ENCODE assay signal across 24 cellular contexts in the genomic region with DNA sequence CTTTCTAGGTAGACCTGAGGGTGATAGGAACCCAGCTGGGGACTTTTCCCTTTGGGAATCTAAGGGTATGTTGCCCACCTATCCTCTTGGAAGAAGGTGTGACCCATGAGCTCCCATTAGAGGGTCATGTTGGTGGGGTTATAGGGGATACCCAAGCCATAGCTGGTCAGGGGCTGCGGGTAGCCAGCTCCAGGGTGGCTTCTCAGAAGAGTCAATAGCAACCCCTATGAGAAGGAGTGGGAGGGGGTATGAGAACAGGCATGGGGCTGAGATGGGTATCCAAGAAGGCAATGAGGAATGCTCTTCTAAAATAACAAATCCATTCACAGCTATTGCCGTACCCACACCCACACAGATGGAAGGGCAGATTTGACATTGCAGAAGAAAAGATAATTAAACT.
"Had no signal": no experiment of that assay in that cellular context is flagged by ENCODE, and none has a peak within 500 bp of the region (broad histone marks: within the 10 kb centered on the region; RNA-seq: fewer than 3 reads in every experiment).

No MANE protein-coding gene starts in this region.

- H3K9me3 Mint-ChIP-seq: activated CD4-positive, alpha-beta memory T cell treated with anti-CD3 and anti-CD28 coated beads, Interleukin-2, amount 10 ng/mL, durations not matched to agents 7 days and 5 days; activated CD4-positive, alpha-beta T cell treated with anti-CD3 and anti-CD28 coated beads, Interleukin-2, amount 10 ng/mL, durations not matched to agents 7 days and 5 days; activated naive CD4-positive, alpha-beta T cell treated with anti-CD3 and anti-CD28 coated beads, Interleukin-2, amount 50 U/mL, for 72 hours; activated T-helper 1 cell treated with anti-CD3 and anti-CD28 coated beads, Interleukin-12 subunit alpha, Interleukin-12 subunit beta, Interleukin-2, Interleukin-4 antibody, amounts not matched to agents 30 ng/mL and 10 ng/mL and 1 ng/mL, durations not matched to agents 14 hours and 24 hours and 36 hours had no signal

- ATAC-seq: activated naive CD4-positive, alpha-beta T cell treated with anti-CD3 and anti-CD28 coated beads, Interleukin-2, amount 50 U/mL, for 72 hours; K562; Panc1; SK-N-SH treated with all-trans-retinoic acid at 6 μM for 48 hours; WTC11 had no signal

- DNase-seq: activated CD4-positive, alpha-beta memory T cell treated with anti-CD3 and anti-CD28 coated beads, Interleukin-2, amount 10 ng/mL, durations not matched to agents 7 days and 5 days; activated CD4-positive, alpha-beta T cell treated with anti-CD3 and anti-CD28 coated beads, Interleukin-2, amount 10 ng/mL, durations not matched to agents 7 days and 5 days; activated CD4-positive, CD25-positive, alpha-beta regulatory T cell treated with anti-CD3 and anti-CD28 coated beads, Interleukin-2, amount 50 U/mL, for 72 hours; activated gamma-delta T cell; brain microvascular endothelial cell; Karpas-422; MM.1S; NCI-H1105; NCI-H1436; NCI-H187; NCI-H2081; NCI-H510A treated with DMSO at 0.1 percent for 48 hours; NCI-H69; NK-92 treated with Interleukin-12 subunit alpha and Interleukin-12 subunit beta, amount 100 ng/mL, for 24 hours; OCI-M1; RPMI8226; SHP77; SW 1271 had no signal

- H3K36me3 Mint-ChIP-seq: activated naive CD4-positive, alpha-beta T cell treated with anti-CD3 and anti-CD28 coated beads, Interleukin-2, amount 50 U/mL, for 72 hours had no signal

- H3K27ac Mint-ChIP-seq: activated CD4-positive, alpha-beta memory T cell treated with anti-CD3 and anti-CD28 coated beads, Interleukin-2, amount 10 ng/mL, durations not matched to agents 7 days and 5 days; activated CD4-positive, alpha-beta T cell treated with anti-CD3 and anti-CD28 coated beads, Interleukin-2, amount 10 ng/mL, durations not matched to agents 7 days and 5 days; activated T-helper 1 cell treated with anti-CD3 and anti-CD28 coated beads, Interleukin-12 subunit alpha, Interleukin-12 subunit beta, Interleukin-2, Interleukin-4 antibody, amounts not matched to agents 30 ng/mL and 10 ng/mL and 1 ng/mL, durations not matched to agents 14 hours and 24 hours and 36 hours; WTC11 had no signal

- H3K4me3 Mint-ChIP-seq: activated CD4-positive, alpha-beta memory T cell treated with anti-CD3 and anti-CD28 coated beads, Interleukin-2, amount 10 ng/mL, durations not matched to agents 7 days and 5 days; activated CD4-positive, alpha-beta T cell treated with anti-CD3 and anti-CD28 coated beads, Interleukin-2, amount 10 ng/mL, durations not matched to agents 7 days and 5 days; activated T-helper 1 cell treated with anti-CD3 and anti-CD28 coated beads, Interleukin-12 subunit alpha, Interleukin-12 subunit beta, Interleukin-2, Interleukin-4 antibody, amounts not matched to agents 30 ng/mL and 10 ng/mL and 1 ng/mL, durations not matched to agents 14 hours and 24 hours and 36 hours; WTC11 had no signal
